In genomic region chr7:80472491-80473200, GRCh38 we compare ENCODE assay signal across 32 cellular contexts. TPM values are rescaled to one million over a fixed set of nuclear protein-coding genes. Genes with fewer than 3 reads are reported as not detected.
DNase-seq lines count a peak whose midpoint lies in the region; ATAC-seq, FAIRE-seq and TF ChIP-seq lines count a peak whose summit lies in the region.
"Had no signal": no experiment of that assay in that cellular context is flagged by ENCODE, and none has a peak within 500 bp of the region (broad histone marks: within the 10 kb centered on the region; RNA-seq: fewer than 3 reads in every experiment).

No MANE protein-coding gene starts in this region.

- peak overlapping the region; percentile 28 for H2AFZ ChIP-seq in HCT116 (ENCODE audit: low read depth, low read length, poor library complexity, severe bottlenecking)
- H2AFZ ChIP-seq in astrocyte (ENCODE audit: low read depth, low read length) = peak overlapping the region; percentile 38
- H2AFZ ChIP-seq in osteoblast (ENCODE audit: low read length) = peak overlapping the region; percentile 73

- no TSS peak for BruUV-seq in HCT116 (replicated peaks; lab: Mats Ljungman, UMichigan)

- no peak for TF ChIP-seq POLR2A in HCT116 (IDR thresholded peaks at IDR 0.05; ENCODE audit: borderline replicate concordance, extremely low read depth, insufficient read depth, insufficient read length)
- TF ChIP-seq POLR2A in tibial nerve (IDR thresholded peaks at IDR 0.05) = no peak

- peaks cover 5% of the 10 kb centered on the region for H3K4me1 Mint-ChIP-seq in astrocyte (ENCODE audit: low read depth, unreplicated experiment)
- H3K4me1 Mint-ChIP-seq: activated naive CD4-positive, alpha-beta T cell treated with anti-CD3 and anti-CD28 coated beads, Interleukin-2, amount 50 U/mL, for 24 hours; activated T-helper 17 cell treated with anti-CD3 and anti-CD28 coated beads, Interleukin-2, amount 50 U/mL, for 72 hours; central memory CD8-positive, alpha-beta T cell; stimulated activated effector memory CD8-positive, alpha-beta T cell treated with anti-CD3 and anti-CD28 coated beads, Interleukin-12 subunit alpha, Interleukin-12 subunit beta, amount 100 ng/mL, for 72 hours had no signal

- no peak overlapping the region for H3K4me3 Mint-ChIP-seq in astrocyte (ENCODE audit: unreplicated experiment)
- H3K4me3 Mint-ChIP-seq: activated naive CD4-positive, alpha-beta T cell treated with anti-CD3 and anti-CD28 coated beads, Interleukin-2, amount 50 U/mL, for 24 hours; activated T-helper 17 cell treated with anti-CD3 and anti-CD28 coated beads, Interleukin-2, amount 50 U/mL, for 72 hours; central memory CD8-positive, alpha-beta T cell; stimulated activated effector memory CD8-positive, alpha-beta T cell treated with anti-CD3 and anti-CD28 coated beads, Interleukin-12 subunit alpha, Interleukin-12 subunit beta, amount 100 ng/mL, for 72 hours had no signal

- CTCF ChIA-PET in HCT116 (lab: Charles Lee) = interaction anchor here (1.0 to 1.1 kb wide), 2 partner anchors 81 to 189 kb away, joined by 3 read pairs; no protein-coding TSS in a partner anchor

- intact Hi-C loops in HCT116 (cut with micrococcal nuclease) = no loop called here
- intact Hi-C loops in left ventricle myocardium inferior (cut with micrococcal nuclease) = no loop called here

- H3K79me2 ChIP-seq in HCT116 (ENCODE audit: insufficient read depth, low read length) = no peaks in the 10 kb centered on the region
- no peaks in the 10 kb centered on the region for H3K79me2 ChIP-seq in astrocyte (ENCODE audit: insufficient read depth, low read length)
- H3K79me2 ChIP-seq in osteoblast (ENCODE audit: insufficient read depth, low read length) = no peaks in the 10 kb centered on the region

- H3K4me3 ChIP-seq in HCT116 (replicated peaks in 1 of 2; ENCODE audit: low read depth in 1 of 2, low read length in 2 of 2) (no peak overlapping the region), astrocyte (ENCODE audit: insufficient read depth, low read depth, low read length) (no peak overlapping the region), left ventricle myocardium inferior (no peak overlapping the region), osteoblast (ENCODE audit: insufficient read depth, low read length) (no peak overlapping the region), tibial nerve (no peak overlapping the region)
- H3K4me3 ChIP-seq: lung, MG63, psoas muscle, skin epidermis, suprapubic skin had no signal

- no peak for TF ChIP-seq RAD21 in HCT116 (IDR thresholded peaks at IDR 0.05; ENCODE audit: low read depth)

- H3K4me1 ChIP-seq in HCT116 (ENCODE audit: control insufficient read depth in 1 of 2, insufficient read depth in 2 of 2, low read length in 2 of 2) = peaks cover under 1 to 1% of the 10 kb centered on the region in 2 experiments; a peak in 2 of 4 replicates
- no peaks in the 10 kb centered on the region for H3K4me1 ChIP-seq in astrocyte (ENCODE audit: insufficient read depth, low read length)
- H3K4me1 ChIP-seq in left ventricle myocardium inferior = peaks cover 56% of the 10 kb centered on the region
- no peaks in the 10 kb centered on the region for H3K4me1 ChIP-seq in osteoblast (ENCODE audit: insufficient read depth, low read length)
- H3K4me1 ChIP-seq in tibial nerve = peaks cover 0 to 4% (median 0%) of the 10 kb centered on the region in 4 donors

- no peak for FAIRE-seq in astrocyte (lab: Jason Lieb, UNC)
- FAIRE-seq: endothelial cell of umbilical vein had no signal

- WGBS in tibial nerve, 2 donors = 37 to 39% methylated on average over 4 of the region's 4 CpGs

- H3K4me2 ChIP-seq in HCT116 (ENCODE audit: low read length) = no peak overlapping the region
- no peak overlapping the region for H3K4me2 ChIP-seq in astrocyte (ENCODE audit: low read length)
- H3K4me2 ChIP-seq in osteoblast (ENCODE audit: insufficient read depth, low read length) = no peak overlapping the region

- no peaks in the 10 kb centered on the region for H3K9me3 Mint-ChIP-seq in astrocyte (ENCODE audit: unreplicated experiment)
- H3K9me3 Mint-ChIP-seq in activated naive CD4-positive, alpha-beta T cell treated with anti-CD3 and anti-CD28 coated beads, Interleukin-2, amount 50 U/mL, for 72 hours = no peaks in the 10 kb centered on the region
- H3K9me3 Mint-ChIP-seq: activated naive CD4-positive, alpha-beta T cell treated with anti-CD3 and anti-CD28 coated beads, Interleukin-2, amount 50 U/mL, for 24 hours had no signal

- no peaks in the 10 kb centered on the region for H3K36me3 ChIP-seq in HCT116 (ENCODE audit: control insufficient read depth in 1 of 2, insufficient read depth in 2 of 2, low read length in 2 of 2)
- H3K36me3 ChIP-seq in astrocyte (ENCODE audit: insufficient read depth, low read length) = no peaks in the 10 kb centered on the region
- no peaks in the 10 kb centered on the region for H3K36me3 ChIP-seq in left ventricle myocardium inferior
- no peaks in the 10 kb centered on the region for H3K36me3 ChIP-seq in osteoblast (ENCODE audit: insufficient read depth, low read length)
- H3K36me3 ChIP-seq in tibial nerve = no peaks in the 10 kb centered on the region
- H3K36me3 ChIP-seq: MG63, neutrophil, suprapubic skin had no signal

- no peak overlapping the region for H3K27ac Mint-ChIP-seq in astrocyte (ENCODE audit: unreplicated experiment)
- peak overlapping the region in 1 of 2 donors; percentile 6 for H3K27ac Mint-ChIP-seq in activated naive CD4-positive, alpha-beta T cell treated with anti-CD3 and anti-CD28 coated beads, Interleukin-2, amount 50 U/mL, for 72 hours
- H3K27ac Mint-ChIP-seq: activated naive CD4-positive, alpha-beta T cell treated with anti-CD3 and anti-CD28 coated beads, Interleukin-2, amount 50 U/mL, for 24 hours; activated T-helper 17 cell treated with anti-CD3 and anti-CD28 coated beads, Interleukin-2, amount 50 U/mL, for 72 hours; stimulated activated effector memory CD8-positive, alpha-beta T cell treated with anti-CD3 and anti-CD28 coated beads, Interleukin-12 subunit alpha, Interleukin-12 subunit beta, amount 100 ng/mL, for 72 hours had no signal

- H3K36me3 Mint-ChIP-seq in astrocyte (ENCODE audit: low read depth, unreplicated experiment) = no peaks in the 10 kb centered on the region
- no peaks in the 10 kb centered on the region for H3K36me3 Mint-ChIP-seq in activated naive CD4-positive, alpha-beta T cell treated with anti-CD3 and anti-CD28 coated beads, Interleukin-2, amount 50 U/mL, for 72 hours
- H3K36me3 Mint-ChIP-seq: activated naive CD4-positive, alpha-beta T cell treated with anti-CD3 and anti-CD28 coated beads, Interleukin-2, amount 50 U/mL, for 24 hours; stimulated activated effector memory CD8-positive, alpha-beta T cell treated with anti-CD3 and anti-CD28 coated beads, Interleukin-12 subunit alpha, Interleukin-12 subunit beta, amount 100 ng/mL, for 72 hours had no signal

- no peaks in the 10 kb centered on the region for H4K20me1 ChIP-seq in HCT116 (ENCODE audit: insufficient read depth)
- no peaks in the 10 kb centered on the region for H4K20me1 ChIP-seq in astrocyte (ENCODE audit: insufficient read depth, low read length)
- no peaks in the 10 kb centered on the region for H4K20me1 ChIP-seq in osteoblast (ENCODE audit: insufficient read depth, low read length)

- no peaks in the 10 kb centered on the region for H3K9me2 ChIP-seq in HCT116 (ENCODE audit: insufficient read depth)

- RAD21 ChIA-PET in HCT116 (lab: Charles Lee; ENCODE audit: low non-redundant PET in 1 of 2, low total read pairs in 2 of 2, uncharacterized antibody in 2 of 2, unreplicated experiment in 2 of 2) = no interaction called here

- H3K9me3 ChIP-seq in HCT116 (ENCODE audit: control insufficient read depth in 1 of 2, insufficient read depth in 1 of 2, low read depth in 1 of 2, low read length in 2 of 2) (no peaks in the 10 kb centered on the region), astrocyte (ENCODE audit: insufficient read depth, low read depth, low read length) (no peaks in the 10 kb centered on the region), left ventricle myocardium inferior (replicated peaks) (no peaks in the 10 kb centered on the region), osteoblast (ENCODE audit: low read depth, low read length) (no peaks in the 10 kb centered on the region), tibial nerve (no peaks in the 10 kb centered on the region)
- H3K9me3 ChIP-seq: Caco-2, MG63, neutrophil, psoas muscle, suprapubic skin had no signal

- TF ChIP-seq EP300 in tibial nerve (IDR thresholded peaks at IDR 0.05) = no peak

- POLR2A ChIA-PET in HCT116 (lab: Charles Lee) = no interaction called here

- H3K9ac ChIP-seq in HCT116 (ENCODE audit: low read length) = no peak overlapping the region
- H3K9ac ChIP-seq in astrocyte (ENCODE audit: low read length) = no peak overlapping the region

- no peak for ATAC-seq in HCT116
- no peak for ATAC-seq in activated naive CD4-positive, alpha-beta T cell treated with anti-CD3 and anti-CD28 coated beads, Interleukin-2, amount 50 U/mL, for 72 hours
- ATAC-seq: activated T-helper 17 cell treated with anti-CD3 and anti-CD28 coated beads, Interleukin-2, amount 50 U/mL, for 72 hours; stimulated activated effector memory CD8-positive, alpha-beta T cell treated with anti-CD3 and anti-CD28 coated beads, Interleukin-12 subunit alpha, Interleukin-12 subunit beta, amount 100 ng/mL, for 72 hours had no signal

- DNase-seq in HCT116 (ENCODE audit: low read depth, low spot score) = no peak
- no peak for DNase-seq in astrocyte (ENCODE audit: low read depth)
- no peak for DNase-seq in left ventricle myocardium inferior
- DNase-seq in osteoblast (ENCODE audit: insufficient read length, low spot score, missing footprints) = no peak
- DNase-seq in tibial nerve (ENCODE audit: low spot score in 2 of 2) = no peak
- no peak for DNase-seq in activated naive CD4-positive, alpha-beta T cell treated with anti-CD3 and anti-CD28 coated beads, Interleukin-2, amount 50 U/mL, for 72 hours (ENCODE audit: low spot score in 2 of 2)
- DNase-seq in OCI-M1 (lab: John Stamatoyannopoulos, UW) = no peak
- DNase-seq in hepatic stellate cell (ENCODE audit: low spot score) = no peak
- DNase-seq: activated CD8-positive, alpha-beta memory T cell treated with anti-CD3 and anti-CD28 coated beads, Interleukin-2, amount 50 U/mL, for 4 hours; C1 segment of cervical spinal cord; Caco-2; DND-41; foreskin fibroblast; MG63; NCI-H2029 treated with DMSO at 0.1 percent for 48 hours; NCI-H2227 treated with DMSO at 0.1 percent for 48 hours; NCI-H748 treated with DMSO at 0.1 percent for 48 hours; psoas muscle; SHP77 treated with DMSO at 0.1 percent for 48 hours; stimulated activated CD4-positive, alpha-beta T cell treated with anti-CD3 and anti-CD28 coated beads, Interleukin-2, amount 100 ng/mL, for 48 hours; T1000 had no signal

- H3K27me3 Mint-ChIP-seq in astrocyte (ENCODE audit: low read depth, unreplicated experiment) = no peaks in the 10 kb centered on the region
- H3K27me3 Mint-ChIP-seq: activated naive CD4-positive, alpha-beta T cell treated with anti-CD3 and anti-CD28 coated beads, Interleukin-2, amount 50 U/mL, for 24 hours; activated T-helper 17 cell treated with anti-CD3 and anti-CD28 coated beads, Interleukin-2, amount 50 U/mL, for 72 hours; central memory CD8-positive, alpha-beta T cell had no signal

- H3K27me3 ChIP-seq in HCT116 (ENCODE audit: insufficient read depth, low read length) (no peaks in the 10 kb centered on the region), astrocyte (ENCODE audit: insufficient read depth, low read length) (no peaks in the 10 kb centered on the region), left ventricle myocardium inferior (ENCODE audit: low read depth) (no peaks in the 10 kb centered on the region), osteoblast (ENCODE audit: insufficient read depth, low read length) (no peaks in the 10 kb centered on the region), tibial nerve (no peaks in the 10 kb centered on the region)
- H3K27me3 ChIP-seq: MG63, neutrophil, suprapubic skin had no signal

- H3K27ac ChIP-seq in HCT116 (ENCODE audit: low read depth, low read length) = no peak overlapping the region
- H3K27ac ChIP-seq in astrocyte (ENCODE audit: low read depth, low read length) = no peak overlapping the region
- peak overlapping the region; percentile 53 for H3K27ac ChIP-seq in left ventricle myocardium inferior (replicated peaks)
- no peak overlapping the region for H3K27ac ChIP-seq in osteoblast (ENCODE audit: low read depth, low read length)
- H3K27ac ChIP-seq in tibial nerve = no peak overlapping the region
- H3K27ac ChIP-seq: neutrophil, psoas muscle, skin epidermis, suprapubic skin had no signal

- no peak for TF ChIP-seq CTCF in HCT116 (IDR thresholded peaks at IDR 0.05 in 2 of 3, conservative IDR thresholded peaks at IDR 0.05 in 1 of 3; ENCODE audit: borderline replicate concordance in 1 of 3, insufficient read depth in 1 of 3, low read depth in 2 of 3, low read length in 2 of 3)
- TF ChIP-seq CTCF in astrocyte (IDR thresholded peaks at IDR 0.05; ENCODE audit: insufficient read depth, low read depth, low read length) = no peak
- no peak for TF ChIP-seq CTCF in left ventricle myocardium inferior (IDR thresholded peaks at IDR 0.05; ENCODE audit: borderline replicate concordance)
- TF ChIP-seq CTCF in osteoblast (IDR thresholded peaks at IDR 0.05; ENCODE audit: extremely low read depth, low read depth, low read length) = no peak
- TF ChIP-seq CTCF in tibial nerve (IDR thresholded peaks at IDR 0.05) = no peak

RNA-seq across cellular contexts. Expression of gene GNAT3, which starts 39.2 kb away (rescaled TPM):
- total RNA-seq in HCT116 (2021; ENCODE audit: unreplicated experiment) (not detected), astrocyte (not detected in 2 replicates), left ventricle myocardium inferior (not detected), osteoblast (not detected in 2 replicates), tibial nerve (not detected)
- polyA plus RNA-seq in HCT116 (2012) = not detected in 2 replicates
- total RNA-seq in activated naive CD4-positive, alpha-beta T cell treated with anti-CD3 and anti-CD28 coated beads, Interleukin-2, amount 50 U/mL, for 72 hours = not detected
- total RNA-seq: activated T-helper 17 cell treated with anti-CD3 and anti-CD28 coated beads, Interleukin-2, amount 50 U/mL, for 72 hours; Caco-2; dermis microvascular lymphatic vessel endothelial cell; endothelial cell of umbilical vein; lung; OCI-LY7; psoas muscle; suprapubic skin had no signal
- polyA plus RNA-seq: endothelial cell of umbilical vein, lung, psoas muscle had no signal
